ENCODE assay signal across 1 cellular context in the genomic region with DNA sequence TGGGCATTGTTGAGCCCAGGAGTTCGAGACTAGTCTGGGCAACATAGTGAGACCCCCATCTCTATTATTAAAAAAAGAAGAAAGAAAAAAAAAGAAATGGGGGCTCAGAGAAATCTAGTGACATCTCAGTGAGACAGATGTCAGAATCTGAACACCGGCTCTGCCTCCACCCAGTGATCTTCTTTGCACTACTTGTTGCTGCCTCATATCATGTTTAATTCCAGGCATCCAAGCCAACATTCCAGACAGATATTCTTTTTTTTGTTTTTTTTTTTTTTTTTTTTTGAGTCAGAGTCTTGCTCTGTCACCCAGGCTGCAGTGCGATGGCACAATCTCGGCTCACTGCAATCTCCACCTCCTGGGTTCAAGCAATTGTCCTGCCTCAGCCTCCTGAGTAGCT.
TF ChIP-seq lines count a peak whose summit lies in the region.

No MANE protein-coding gene starts in this region.

TF ChIP-seq in IMR-90, 13 proteins besides CTCF, POLR2A, EP300 and RAD21:
- TF ChIP-seq, protein P1, sequence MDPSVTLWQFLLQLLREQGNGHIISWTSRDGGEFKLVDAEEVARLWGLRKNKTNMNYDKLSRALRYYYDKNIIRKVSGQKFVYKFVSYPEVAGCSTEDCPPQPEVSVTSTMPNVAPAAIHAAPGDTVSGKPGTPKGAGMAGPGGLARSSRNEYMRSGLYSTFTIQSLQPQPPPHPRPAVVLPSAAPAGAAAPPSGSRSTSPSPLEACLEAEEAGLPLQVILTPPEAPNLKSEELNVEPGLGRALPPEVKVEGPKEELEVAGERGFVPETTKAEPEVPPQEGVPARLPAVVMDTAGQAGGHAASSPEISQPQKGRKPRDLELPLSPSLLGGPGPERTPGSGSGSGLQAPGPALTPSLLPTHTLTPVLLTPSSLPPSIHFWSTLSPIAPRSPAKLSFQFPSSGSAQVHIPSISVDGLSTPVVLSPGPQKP (IDR thresholded peaks at IDR 0.05; ENCODE audit: borderline replicate concordance, low read depth, low read length) = no peak
- TF ChIP-seq, protein P2, sequence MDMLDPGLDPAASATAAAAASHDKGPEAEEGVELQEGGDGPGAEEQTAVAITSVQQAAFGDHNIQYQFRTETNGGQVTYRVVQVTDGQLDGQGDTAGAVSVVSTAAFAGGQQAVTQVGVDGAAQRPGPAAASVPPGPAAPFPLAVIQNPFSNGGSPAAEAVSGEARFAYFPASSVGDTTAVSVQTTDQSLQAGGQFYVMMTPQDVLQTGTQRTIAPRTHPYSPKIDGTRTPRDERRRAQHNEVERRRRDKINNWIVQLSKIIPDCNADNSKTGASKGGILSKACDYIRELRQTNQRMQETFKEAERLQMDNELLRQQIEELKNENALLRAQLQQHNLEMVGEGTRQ (IDR thresholded peaks at IDR 0.05; ENCODE audit: low read depth, low read length) = no peak
- TF ChIP-seq SMC3 (IDR thresholded peaks at IDR 0.05; ENCODE audit: low read depth, low read length) = no peak
- TF ChIP-seq MXI1 (IDR thresholded peaks at IDR 0.05; ENCODE audit: borderline replicate concordance, low read depth, low read length) = no peak
- no peak for TF ChIP-seq MAZ (IDR thresholded peaks at IDR 0.05; ENCODE audit: borderline replicate concordance, low read depth, low read length)
- no peak for TF ChIP-seq CEBPB (IDR thresholded peaks at IDR 0.05; ENCODE audit: low read depth, low read length)
TF ChIP-seq in IMR-90: peak in this region for 0.
